1 cellular context compared by ENCODE assay signal in genomic region chr2:233460726-233461431, GRCh38.
TF ChIP-seq lines count a peak whose summit lies in the region.

No MANE protein-coding gene starts in this region.

TF ChIP-seq in HepG2, 621 proteins besides CTCF, POLR2A, EP300 and RAD21 (continued from another document and continues in another):
- TF ChIP-seq ZNF574 (CRISPR knock-in tag; IDR thresholded peaks at IDR 0.05) (0 out of 2 replicates have a peak, but pooled peaks have one; percentile 9), DNMT3B (CRISPR knock-in tag; conservative IDR thresholded peaks at IDR 0.05) (no peak), ZNF850 (CRISPR knock-in tag; conservative IDR thresholded peaks at IDR 0.05) (no peak), HDAC6 (IDR thresholded peaks at IDR 0.05; ENCODE audit: low read depth, low read length) (no peak), KDM5B (CRISPR knock-in tag; IDR thresholded peaks at IDR 0.05; ENCODE audit: borderline replicate concordance) (no peak), RARA (CRISPR knock-in tag; IDR thresholded peaks at IDR 0.05) (peak; percentile 63; the same call in 1 of the 2 replicates), AKNA (CRISPR knock-in tag; IDR thresholded peaks at IDR 0.05; ENCODE audit: borderline replicate concordance) (no peak), ZNF225 (CRISPR knock-in tag; IDR thresholded peaks at IDR 0.05) (no peak), HHEX (CRISPR knock-in tag; IDR thresholded peaks at IDR 0.05) (no peak), TCF7 (IDR thresholded peaks at IDR 0.05; ENCODE audit: low read depth) (peak; percentile 24; the same call in 1 of the 2 replicates), DR1 (CRISPR knock-in tag; IDR thresholded peaks at IDR 0.05) (no peak), MYNN (CRISPR knock-in tag; IDR thresholded peaks at IDR 0.05; ENCODE audit: low read depth) (no peak), ZNF280B (CRISPR knock-in tag; IDR thresholded peaks at IDR 0.05; ENCODE audit: borderline replicate concordance) (no peak), ZNF44 (CRISPR knock-in tag; IDR thresholded peaks at IDR 0.05) (no peak), HOXA3 (CRISPR knock-in tag; IDR thresholded peaks at IDR 0.05) (peak; percentile 34; the same call in 1 of the 2 replicates), NFYB (CRISPR knock-in tag; IDR thresholded peaks at IDR 0.05) (no peak), RFXANK (CRISPR knock-in tag; IDR thresholded peaks at IDR 0.05) (no peak), SUZ12 (IDR thresholded peaks at IDR 0.05; ENCODE audit: low read depth, low read length) (no peak), ZNF331 (CRISPR knock-in tag; IDR thresholded peaks at IDR 0.05) (peak; percentile 8; the same call in 1 of the 2 replicates), ZBTB38 (CRISPR knock-in tag; IDR thresholded peaks at IDR 0.05) (peak; percentile 95; the same call in 1 of the 2 replicates), NFYC (CRISPR knock-in tag; IDR thresholded peaks at IDR 0.05) (no peak), SCMH1 (CRISPR knock-in tag; IDR thresholded peaks at IDR 0.05; ENCODE audit: borderline replicate concordance) (no peak), HNRNPUL1 (IDR thresholded peaks at IDR 0.05; ENCODE audit: low read depth, low read length) (no peak), GFI1 (CRISPR knock-in tag; IDR thresholded peaks at IDR 0.05; ENCODE audit: borderline replicate concordance) (no peak), ZMYM4 (CRISPR knock-in tag; IDR thresholded peaks at IDR 0.05) (no peak), TEAD3 (CRISPR knock-in tag; optimal IDR thresholded peaks at IDR 0.05; ENCODE audit: borderline replicate concordance) (no peak), ZEB1 (IDR thresholded peaks at IDR 0.05; ENCODE audit: insufficient replicate concordance, low read depth) (peak; percentile 62), CBX1 (IDR thresholded peaks at IDR 0.05; ENCODE audit: low read depth) (no peak), HIC2 (CRISPR knock-in tag; IDR thresholded peaks at IDR 0.05; ENCODE audit: low read depth) (peak; percentile 58; the same call in 1 of the 2 replicates), PATZ1 (CRISPR knock-in tag; IDR thresholded peaks at IDR 0.05) (peak; percentile 57; the same call in 1 of the 2 replicates), ZMAT3 (CRISPR knock-in tag; conservative IDR thresholded peaks at IDR 0.05) (no peak), HOXA5 (CRISPR knock-in tag; IDR thresholded peaks at IDR 0.05) (no peak), RAD51 (IDR thresholded peaks at IDR 0.05; ENCODE audit: borderline replicate concordance) (no peak), TFDP2 (CRISPR knock-in tag; IDR thresholded peaks at IDR 0.05) (no peak), ZNF781 (CRISPR knock-in tag; IDR thresholded peaks at IDR 0.05; ENCODE audit: borderline replicate concordance, not compliant biosample characterization) (no peak), ZNF788 (CRISPR knock-in tag; IDR thresholded peaks at IDR 0.05; ENCODE audit: borderline replicate concordance) (no peak), ZNF709 (CRISPR knock-in tag; IDR thresholded peaks at IDR 0.05) (no peak), ZNF614 (CRISPR knock-in tag; IDR thresholded peaks at IDR 0.05; ENCODE audit: borderline replicate concordance) (no peak), SAP130 (CRISPR knock-in tag; IDR thresholded peaks at IDR 0.05; ENCODE audit: low read depth) (peak; percentile 31; the same call in 1 of the 2 replicates), AGO2 (optimal IDR thresholded peaks at IDR 0.05; ENCODE audit: low read depth, low read length) (peak; percentile 55), POLR2G (IDR thresholded peaks at IDR 0.05; ENCODE audit: low read depth, low read length) (no peak), ZNF510 (CRISPR knock-in tag; IDR thresholded peaks at IDR 0.05; ENCODE audit: low read depth) (no peak), FOXK1 (CRISPR knock-in tag; IDR thresholded peaks at IDR 0.05; ENCODE audit: borderline replicate concordance, low read depth) (no peak), CAMTA2 (CRISPR knock-in tag; IDR thresholded peaks at IDR 0.05; ENCODE audit: borderline replicate concordance) (no peak), POLR2AphosphoS2 (IDR thresholded peaks at IDR 0.05; ENCODE audit: low read depth, low read length) (no peak), ZNF143 (CRISPR knock-in tag; IDR thresholded peaks at IDR 0.05) (no peak), ZNF253 (CRISPR knock-in tag; IDR thresholded peaks at IDR 0.05; ENCODE audit: borderline replicate concordance) (no peak), IRF2 (CRISPR knock-in tag; IDR thresholded peaks at IDR 0.05) (no peak), ZNF282 (IDR thresholded peaks at IDR 0.05; ENCODE audit: partially characterized antibody) (no peak)
- TF ChIP-seq, protein P1, sequence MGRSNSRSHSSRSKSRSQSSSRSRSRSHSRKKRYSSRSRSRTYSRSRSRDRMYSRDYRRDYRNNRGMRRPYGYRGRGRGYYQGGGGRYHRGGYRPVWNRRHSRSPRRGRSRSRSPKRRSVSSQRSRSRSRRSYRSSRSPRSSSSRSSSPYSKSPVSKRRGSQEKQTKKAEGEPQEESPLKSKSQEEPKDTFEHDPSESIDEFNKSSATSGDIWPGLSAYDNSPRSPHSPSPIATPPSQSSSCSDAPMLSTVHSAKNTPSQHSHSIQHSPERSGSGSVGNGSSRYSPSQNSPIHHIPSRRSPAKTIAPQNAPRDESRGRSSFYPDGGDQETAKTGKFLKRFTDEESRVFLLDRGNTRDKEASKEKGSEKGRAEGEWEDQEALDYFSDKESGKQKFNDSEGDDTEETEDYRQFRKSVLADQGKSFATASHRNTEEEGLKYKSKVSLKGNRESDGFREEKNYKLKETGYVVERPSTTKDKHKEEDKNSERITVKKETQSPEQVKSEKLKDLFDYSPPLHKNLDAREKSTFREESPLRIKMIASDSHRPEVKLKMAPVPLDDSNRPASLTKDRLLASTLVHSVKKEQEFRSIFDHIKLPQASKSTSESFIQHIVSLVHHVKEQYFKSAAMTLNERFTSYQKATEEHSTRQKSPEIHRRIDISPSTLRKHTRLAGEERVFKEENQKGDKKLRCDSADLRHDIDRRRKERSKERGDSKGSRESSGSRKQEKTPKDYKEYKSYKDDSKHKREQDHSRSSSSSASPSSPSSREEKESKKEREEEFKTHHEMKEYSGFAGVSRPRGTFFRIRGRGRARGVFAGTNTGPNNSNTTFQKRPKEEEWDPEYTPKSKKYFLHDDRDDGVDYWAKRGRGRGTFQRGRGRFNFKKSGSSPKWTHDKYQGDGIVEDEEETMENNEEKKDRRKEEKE (IDR thresholded peaks at IDR 0.05), result no peak
- TF ChIP-seq, protein P2, sequence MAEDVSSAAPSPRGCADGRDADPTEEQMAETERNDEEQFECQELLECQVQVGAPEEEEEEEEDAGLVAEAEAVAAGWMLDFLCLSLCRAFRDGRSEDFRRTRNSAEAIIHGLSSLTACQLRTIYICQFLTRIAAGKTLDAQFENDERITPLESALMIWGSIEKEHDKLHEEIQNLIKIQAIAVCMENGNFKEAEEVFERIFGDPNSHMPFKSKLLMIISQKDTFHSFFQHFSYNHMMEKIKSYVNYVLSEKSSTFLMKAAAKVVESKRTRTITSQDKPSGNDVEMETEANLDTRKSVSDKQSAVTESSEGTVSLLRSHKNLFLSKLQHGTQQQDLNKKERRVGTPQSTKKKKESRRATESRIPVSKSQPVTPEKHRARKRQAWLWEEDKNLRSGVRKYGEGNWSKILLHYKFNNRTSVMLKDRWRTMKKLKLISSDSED (CRISPR knock-in tag; IDR thresholded peaks at IDR 0.05), result no peak
